In the genomic region with DNA sequence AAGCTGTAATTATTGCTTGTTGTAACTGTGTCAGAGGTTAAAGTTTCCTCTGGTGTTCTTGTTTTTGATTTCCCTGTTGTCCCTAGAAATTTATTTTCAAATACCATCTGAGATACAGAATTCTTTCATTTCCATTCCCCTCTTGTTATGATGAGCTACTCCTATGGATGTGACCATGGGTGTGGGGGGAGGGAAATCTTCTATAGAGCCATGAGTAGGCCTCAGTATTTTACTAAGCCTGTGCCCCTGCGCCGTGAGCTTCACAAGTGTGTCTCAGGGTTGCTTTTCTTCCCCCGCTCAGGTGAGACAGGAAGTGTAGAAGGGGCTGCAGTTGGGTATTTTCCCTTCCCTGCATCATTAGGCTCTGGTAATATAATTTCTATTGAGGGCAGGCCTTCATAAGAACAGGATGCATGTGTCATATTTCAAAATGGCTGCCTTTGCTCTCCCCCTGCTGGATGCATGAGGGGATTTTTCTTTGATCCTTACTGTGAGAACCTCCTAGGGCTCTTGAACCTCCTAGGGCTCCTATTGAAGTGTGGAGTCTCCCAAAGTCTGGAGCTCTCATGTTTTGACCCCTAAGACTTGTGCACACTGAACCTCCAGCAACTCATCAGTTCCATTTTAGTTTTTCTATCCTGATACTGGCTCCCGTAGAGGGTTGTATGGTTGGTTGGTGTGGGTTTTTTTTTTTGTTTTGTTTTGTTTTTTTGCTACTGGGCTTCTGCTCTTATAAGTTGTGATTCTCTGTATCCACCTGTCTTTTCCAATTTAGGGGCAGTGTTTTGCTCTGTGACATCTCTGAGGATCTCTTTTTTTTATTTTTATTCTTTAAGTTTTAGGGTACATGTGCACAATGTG, we compare ENCODE assay signal across 8 cellular contexts.
DNase-seq lines count a peak whose midpoint lies in the region; ATAC-seq and TF ChIP-seq lines count a peak whose summit lies in the region.

No MANE protein-coding gene starts in this region.

- TF ChIP-seq CTCF in Calu3 (IDR thresholded peaks at IDR 0.05; ENCODE audit: unreplicated experiment), result no peak
- peak; percentile 79 for TF ChIP-seq CTCF in endodermal cell (conservative IDR thresholded peaks at IDR 0.05)
- TF ChIP-seq CTCF in nephron (IDR thresholded peaks at IDR 0.05; ENCODE audit: unreplicated experiment in 3 of 3), result peak; percentile 49 to 65 (median 51)

- peaks cover 6% of the 10 kb centered on the region for H3K9me3 Mint-ChIP-seq in Calu3 (ENCODE audit: low read depth, unreplicated experiment)
- H3K9me3 Mint-ChIP-seq in endodermal cell, result no peaks in the 10 kb centered on the region
- H3K9me3 Mint-ChIP-seq in nephron, result no peaks in the 10 kb centered on the region

- no peaks in the 10 kb centered on the region for H3K27me3 ChIP-seq in endodermal cell (ENCODE audit: control insufficient read depth, insufficient read depth, low read length, poor library complexity, severe bottlenecking)

- intact Hi-C loops in Calu3 (cut with micrococcal nuclease; ENCODE audit: unreplicated experiment), result no loop called here

- 90% methylated on average over 4 of the region's 4 CpGs; no CpG with 5 or more reads in 1 of the 2 experiments for WGBS in endodermal cell (ENCODE audit: insufficient coverage in 1 of 2, insufficient read length in 1 of 2), 2 experiments

- no peaks in the 10 kb centered on the region for H3K4me1 ChIP-seq in endodermal cell (ENCODE audit: control insufficient read depth, insufficient read depth, low read length)

- ATAC-seq in GM19397 (IDR thresholded peaks at IDR 0.05; ENCODE audit: unreplicated experiment), result peak; percentile 58

- H3K4me3 Mint-ChIP-seq in Calu3 (ENCODE audit: low read depth, unreplicated experiment), result no peak overlapping the region
- no peak overlapping the region for H3K4me3 Mint-ChIP-seq in endodermal cell
- H3K4me3 Mint-ChIP-seq in nephron, result no peak overlapping the region

- no peak overlapping the region for H3K4me3 ChIP-seq in endodermal cell (ENCODE audit: low read length)

- H3K36me3 Mint-ChIP-seq in Calu3 (ENCODE audit: insufficient read depth, unreplicated experiment) (no peaks in the 10 kb centered on the region), endodermal cell (ENCODE audit: low read depth) (no peaks in the 10 kb centered on the region), nephron (ENCODE audit: low read depth) (no peaks in the 10 kb centered on the region)

- peak; percentile 1 for DNase-seq in Calu3
- DNase-seq in NCI-H1105 (lab: John Stamatoyannopoulos, UW), result peak; percentile 74
- DNase-seq in endodermal cell, result peak; percentile 76
- DNase-seq in SKM-1 treated with dmso at 0.1 percent for 144 hours (lab: John Stamatoyannopoulos, UW; ENCODE audit: unreplicated experiment), result no peak
- DNase-seq in effector CD4-positive, alpha-beta T cell, result no peak
- DNase-seq in stimulated activated CD4-positive, alpha-beta T cell treated with anti-CD3 and anti-CD28 coated beads, Interleukin-12 subunit alpha, Interleukin-12 subunit beta, amount 100 ng/mL, for 4 hours, result no peak

- H3K36me3 ChIP-seq in endodermal cell (ENCODE audit: control insufficient read depth, insufficient read depth, low read length), result no peaks in the 10 kb centered on the region

- no peaks in the 10 kb centered on the region for H3K9me3 ChIP-seq in endodermal cell (ENCODE audit: control insufficient read depth, low read length)

- H3K9ac ChIP-seq in endodermal cell (ENCODE audit: extremely low read depth, low read length, poor library complexity, severe bottlenecking), result no peak overlapping the region

- CTCF ChIA-PET in Calu3 (lab: Charles Lee), result no interaction called here

- no TSS peak for BruUV-seq in Calu3 (replicated peaks; lab: Mats Ljungman, UMichigan)

- H3K27me3 Mint-ChIP-seq in Calu3 (ENCODE audit: unreplicated experiment) (no peaks in the 10 kb centered on the region), endodermal cell (ENCODE audit: insufficient read depth) (peaks cover 2% of the 10 kb centered on the region), nephron (ENCODE audit: low read depth) (peaks cover 4% of the 10 kb centered on the region)

- H3K27ac Mint-ChIP-seq in Calu3 (ENCODE audit: unreplicated experiment) (no peak overlapping the region), endodermal cell (no peak overlapping the region), nephron (peak overlapping the region; percentile 10 to 76 (median 46))

- H3K4me1 Mint-ChIP-seq in Calu3 (ENCODE audit: low read depth, unreplicated experiment) (no peaks in the 10 kb centered on the region), endodermal cell (peaks cover 10% of the 10 kb centered on the region), nephron (peaks cover 36% of the 10 kb centered on the region)

- no peak overlapping the region for H3K27ac ChIP-seq in endodermal cell (ENCODE audit: low read depth, low read length)

Comparison
In these comparisons a context has a peak if more than half of its experiments do, and no peak if none do; other contexts are left out.
1. DNase-seq: peak in Calu3 (single experiment), NCI-H1105 (single experiment) and endodermal cell (single experiment); none in SKM-1 treated with dmso at 0.1 percent for 144 hours (single experiment), effector CD4-positive, alpha-beta T cell (single experiment) and stimulated activated CD4-positive, alpha-beta T cell treated with anti-CD3 and anti-CD28 coated beads, Interleukin-12 subunit alpha, Interleukin-12 subunit beta, amount 100 ng/mL, for 4 hours (single experiment).
2. H3K27ac Mint-ChIP-seq: peak in nephron (3 of 3); none in Calu3 (single experiment) and endodermal cell (single experiment).